ENCODE assay signal across 11 cellular contexts in the genomic region with DNA sequence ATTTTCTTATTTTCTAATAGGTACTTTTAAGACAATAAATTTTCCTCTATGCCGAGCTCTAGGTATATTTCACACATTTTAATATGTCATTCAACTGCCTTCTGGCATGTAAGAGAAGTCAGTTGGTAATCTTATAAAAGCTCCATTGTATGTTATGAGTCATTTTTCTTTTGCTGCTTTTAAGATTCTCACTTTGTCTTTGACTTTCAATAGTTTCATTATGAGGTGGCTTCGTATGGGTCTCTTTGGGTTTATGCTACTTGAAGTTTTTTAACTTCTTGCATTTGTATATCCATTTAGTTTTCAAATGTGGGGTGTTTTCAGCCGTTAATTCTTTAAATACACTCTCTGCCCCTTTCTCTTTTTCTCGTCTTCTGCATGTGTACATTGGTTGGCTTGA.
DNase-seq lines count a peak whose midpoint lies in the region; ATAC-seq, FAIRE-seq and TF ChIP-seq lines count a peak whose summit lies in the region.
"Had no signal": no experiment of that assay in that cellular context is flagged by ENCODE, and none has a peak within 500 bp of the region (broad histone marks: within the 10 kb centered on the region; RNA-seq: fewer than 3 reads in every experiment).

No MANE protein-coding gene starts in this region.

- no peaks in the 10 kb centered on the region for H3K9me3 Mint-ChIP-seq in astrocyte (ENCODE audit: unreplicated experiment)

- H3K27ac ChIP-seq in astrocyte (ENCODE audit: low read depth, low read length): peak overlapping the region; percentile 25

- no peaks in the 10 kb centered on the region for H4K20me1 ChIP-seq in astrocyte (ENCODE audit: insufficient read depth, low read length)

- no peaks in the 10 kb centered on the region for H3K36me3 ChIP-seq in astrocyte (ENCODE audit: insufficient read depth, low read length)

- H3K9ac ChIP-seq in astrocyte (ENCODE audit: low read length): no peak overlapping the region

- H3K4me3 Mint-ChIP-seq in astrocyte (ENCODE audit: unreplicated experiment): peak overlapping the region; percentile 36

- peak overlapping the region; percentile 21 for H3K4me3 ChIP-seq in astrocyte (ENCODE audit: insufficient read depth, low read depth, low read length)

- no peak overlapping the region for H2AFZ ChIP-seq in astrocyte (ENCODE audit: low read depth, low read length)

- no peaks in the 10 kb centered on the region for H3K27me3 Mint-ChIP-seq in astrocyte (ENCODE audit: low read depth, unreplicated experiment)

- TF ChIP-seq CTCF in astrocyte (IDR thresholded peaks at IDR 0.05; ENCODE audit: insufficient read depth, low read depth, low read length): no peak

- peaks cover 23% of the 10 kb centered on the region for H3K4me1 ChIP-seq in astrocyte (ENCODE audit: insufficient read depth, low read length)

- no peaks in the 10 kb centered on the region for H3K36me3 Mint-ChIP-seq in astrocyte (ENCODE audit: low read depth, unreplicated experiment)

- no peak overlapping the region for H3K27ac Mint-ChIP-seq in astrocyte (ENCODE audit: unreplicated experiment)

- H3K4me2 ChIP-seq in astrocyte (ENCODE audit: low read length): peak overlapping the region; percentile 69

- FAIRE-seq in astrocyte (lab: Jason Lieb, UNC): peak; percentile 79

- H3K79me2 ChIP-seq in astrocyte (ENCODE audit: insufficient read depth, low read length): no peaks in the 10 kb centered on the region

- no peaks in the 10 kb centered on the region for H3K9me3 ChIP-seq in astrocyte (ENCODE audit: insufficient read depth, low read depth, low read length)

- peak; percentile 62 for DNase-seq in astrocyte (ENCODE audit: low read depth)
- no peak for DNase-seq in DMS79 (lab: John Stamatoyannopoulos, UW)
- DNase-seq in SIG-M5 treated with dmso at 0.1 percent for 504 hours (lab: John Stamatoyannopoulos, UW; ENCODE audit: unreplicated experiment): no peak
- no peak for DNase-seq in DMS79 treated with DMSO at 0.1 percent for 48 hours (lab: John Stamatoyannopoulos, UW)
- DNase-seq in erythroblast (lab: John Stamatoyannopoulos, UW): no peak
- DNase-seq: activated CD4-positive, alpha-beta T cell treated with anti-CD3 and anti-CD28 coated beads, Interleukin-2, amount 50 U/mL, for 1 hour; cerebellar nuclear complex; hippocampal formation had no signal

- peak; percentile 97 for ATAC-seq in GM18517 (IDR thresholded peaks at IDR 0.05; ENCODE audit: unreplicated experiment)
- ATAC-seq in GM21360 (IDR thresholded peaks at IDR 0.05; ENCODE audit: unreplicated experiment): peak; percentile 92
- peak; percentile 88 for ATAC-seq in HG03097 (IDR thresholded peaks at IDR 0.05; ENCODE audit: low FRiP score, unreplicated experiment)

- H3K27me3 ChIP-seq in astrocyte (ENCODE audit: insufficient read depth, low read length): no peaks in the 10 kb centered on the region

- no peak for TF ChIP-seq POLR2A in erythroblast (IDR thresholded peaks at IDR 0.05; ENCODE audit: low read length)

- H3K4me1 Mint-ChIP-seq in astrocyte (ENCODE audit: low read depth, unreplicated experiment): peaks cover 19% of the 10 kb centered on the region
